Comparison of ENCODE assay signal across 17 cellular contexts in the genomic region with DNA sequence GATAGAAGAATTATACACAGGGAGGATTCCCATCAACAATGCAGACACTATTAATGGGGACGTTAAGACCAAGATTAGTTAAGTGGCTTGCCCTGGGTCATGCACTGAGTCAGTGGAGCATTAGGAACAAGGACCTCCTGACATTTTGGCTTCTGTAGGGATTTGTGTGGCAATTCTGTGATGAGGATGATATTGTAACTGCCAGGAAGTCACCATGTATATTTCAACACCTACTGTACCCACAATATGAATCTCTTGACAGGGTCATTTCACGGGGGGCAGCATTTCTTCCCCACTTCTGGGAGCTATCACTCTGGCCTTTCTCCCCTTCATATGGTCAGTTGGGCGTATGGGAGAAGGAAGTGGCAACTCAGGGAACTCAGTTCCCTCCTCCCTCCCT.
"Had no signal": no experiment of that assay in that cellular context is flagged by ENCODE, and none has a peak within 500 bp of the region (broad histone marks: within the 10 kb centered on the region; RNA-seq: fewer than 3 reads in every experiment).

No MANE protein-coding gene starts in this region.

- H3K4me3 ChIP-seq: ascending aorta, heart left ventricle, ovary, thyroid gland, uterus had no signal

- ATAC-seq: activated CD4-positive, alpha-beta T cell treated with anti-CD3 and anti-CD28 coated beads for 36 hours; activated CD8-positive, alpha-beta T cell treated with anti-CD3 and anti-CD28 coated beads for 36 hours; activated naive CD8-positive, alpha-beta T cell treated with anti-CD3 and anti-CD28 coated beads, Interleukin-2, amount 50 U/mL, for 24 hours; heart left ventricle had no signal

- H3K4me1 ChIP-seq: ascending aorta, uterus had no signal

- H3K36me3 ChIP-seq: ascending aorta, heart left ventricle, ovary, thyroid gland, uterus had no signal

- H3K27me3 ChIP-seq: ascending aorta, ovary, thyroid gland, uterus had no signal

- DNase-seq: activated CD4-positive, alpha-beta T cell treated with anti-CD3 and anti-CD28 coated beads for 36 hours; activated CD8-positive, alpha-beta T cell treated with anti-CD3 and anti-CD28 coated beads for 36 hours; activated naive CD4-positive, alpha-beta T cell; activated naive CD8-positive, alpha-beta T cell treated with anti-CD3 and anti-CD28 coated beads, Interleukin-2, amount 50 U/mL, for 24 hours; endodermal cell; foreskin melanocyte; heart left ventricle; ovary; stimulated activated CD4-positive, alpha-beta T cell treated with anti-CD3 and anti-CD28 coated beads, Interleukin-15, amount 100 ng/mL, for 24 hours; stimulated activated CD4-positive, alpha-beta T cell treated with anti-CD3 and anti-CD28 coated beads, Interleukin-4, amount 100 ng/mL, for 24 hours; thyroid gland; uterus had no signal

- H3K27ac ChIP-seq: ascending aorta, heart left ventricle, ovary, thyroid gland, uterus had no signal

- H3K27me3 Mint-ChIP-seq: activated CD4-positive, alpha-beta T cell treated with anti-CD3 and anti-CD28 coated beads for 36 hours; activated CD8-positive, alpha-beta T cell treated with anti-CD3 and anti-CD28 coated beads for 36 hours; activated naive CD8-positive, alpha-beta T cell treated with anti-CD3 and anti-CD28 coated beads, Interleukin-2, amount 50 U/mL, for 24 hours; memory B cell had no signal

- H3K27ac Mint-ChIP-seq: activated CD4-positive, alpha-beta T cell treated with anti-CD3 and anti-CD28 coated beads for 36 hours; activated CD8-positive, alpha-beta T cell treated with anti-CD3 and anti-CD28 coated beads for 36 hours; activated naive CD8-positive, alpha-beta T cell treated with anti-CD3 and anti-CD28 coated beads, Interleukin-2, amount 50 U/mL, for 24 hours; activated T-helper 1 cell treated with anti-CD3 and anti-CD28 coated beads, Interleukin-12 subunit alpha, Interleukin-12 subunit beta, Interleukin-2, Interleukin-4 antibody, amounts not matched to agents 30 ng/mL and 10 ng/mL and 1 ng/mL, durations not matched to agents 14 hours and 24 hours and 36 hours; endodermal cell; memory B cell; T-helper 2 cell treated with Interferon-gamma antibody and Interleukin-4, amounts not matched to agents 5 μg/mL and 100 μg/mL, for 36 hours had no signal

- H3K4me3 Mint-ChIP-seq: activated CD4-positive, alpha-beta T cell treated with anti-CD3 and anti-CD28 coated beads for 36 hours; activated CD8-positive, alpha-beta T cell treated with anti-CD3 and anti-CD28 coated beads for 36 hours; activated naive CD8-positive, alpha-beta T cell treated with anti-CD3 and anti-CD28 coated beads, Interleukin-2, amount 50 U/mL, for 24 hours; activated T-helper 1 cell treated with anti-CD3 and anti-CD28 coated beads, Interleukin-12 subunit alpha, Interleukin-12 subunit beta, Interleukin-2, Interleukin-4 antibody, amounts not matched to agents 30 ng/mL and 10 ng/mL and 1 ng/mL, durations not matched to agents 14 hours and 24 hours and 36 hours; endodermal cell; memory B cell; neural crest cell; T-helper 2 cell treated with Interferon-gamma antibody and Interleukin-4, amounts not matched to agents 5 μg/mL and 100 μg/mL, for 36 hours had no signal

- H3K9me3 ChIP-seq: ascending aorta, heart left ventricle, ovary, thyroid gland, uterus had no signal

- H3K9me3 Mint-ChIP-seq: activated CD8-positive, alpha-beta T cell treated with anti-CD3 and anti-CD28 coated beads for 36 hours; activated naive CD8-positive, alpha-beta T cell treated with anti-CD3 and anti-CD28 coated beads, Interleukin-2, amount 50 U/mL, for 24 hours; activated T-helper 1 cell treated with anti-CD3 and anti-CD28 coated beads, Interleukin-12 subunit alpha, Interleukin-12 subunit beta, Interleukin-2, Interleukin-4 antibody, amounts not matched to agents 30 ng/mL and 10 ng/mL and 1 ng/mL, durations not matched to agents 14 hours and 24 hours and 36 hours; endodermal cell; memory B cell; neural crest cell; T-helper 2 cell treated with Interferon-gamma antibody and Interleukin-4, amounts not matched to agents 5 μg/mL and 100 μg/mL, for 36 hours had no signal
